1 cellular context compared by ENCODE assay signal in genomic region chr15:49620658-49621326, GRCh38.
A peak's percentile ranks its signal among the peaks of the same experiment; 100 is the strongest.
TF ChIP-seq lines count a peak whose summit lies in the region.

DTWD1 (plus strand) TSS chr15:49621048; CDS start chr15:49625168, 4,120 bp downstream.
FAM227B (minus strand) TSS chr15:49620818; CDS start chr15:49615171, 5,647 bp downstream.

TF ChIP-seq in HepG2, 621 proteins besides CTCF, POLR2A, EP300 and RAD21 (continued from another document and continues in another):
- peak; percentile 94 for TF ChIP-seq ARID4A (CRISPR knock-in tag; IDR thresholded peaks at IDR 0.05; ENCODE audit: borderline replicate concordance)
- peak; percentile 94 for TF ChIP-seq CBFB (CRISPR knock-in tag; IDR thresholded peaks at IDR 0.05)
- peak; percentile 69; the same call in 1 of the 2 replicates for TF ChIP-seq ZNF780A (CRISPR knock-in tag; IDR thresholded peaks at IDR 0.05)
- no peak for TF ChIP-seq CREB3 (CRISPR knock-in tag; IDR thresholded peaks at IDR 0.05)
- peak; percentile 99 for TF ChIP-seq ZNF556 (CRISPR knock-in tag; IDR thresholded peaks at IDR 0.05; ENCODE audit: borderline replicate concordance)
- peak; percentile 72; the same call in 1 of the 2 replicates for TF ChIP-seq PRMT3 (CRISPR knock-in tag; IDR thresholded peaks at IDR 0.05; ENCODE audit: borderline replicate concordance, low read depth)
- TF ChIP-seq ZNF160 (CRISPR knock-in tag; IDR thresholded peaks at IDR 0.05), result peak; percentile 97
- TF ChIP-seq TBX2 (CRISPR knock-in tag; IDR thresholded peaks at IDR 0.05; ENCODE audit: borderline replicate concordance), result peak; percentile 94
- peak; percentile 95 for TF ChIP-seq TAF1 (CRISPR knock-in tag; IDR thresholded peaks at IDR 0.05)
- peak; percentile 91; the same call in 1 of the 2 replicates for TF ChIP-seq ZNF724P (CRISPR knock-in tag; IDR thresholded peaks at IDR 0.05; ENCODE audit: borderline replicate concordance)
- no peak for TF ChIP-seq ZEB1 (IDR thresholded peaks at IDR 0.05; ENCODE audit: insufficient replicate concordance, low read depth)
- TF ChIP-seq DZIP1 (CRISPR knock-in tag; IDR thresholded peaks at IDR 0.05), result peak; percentile 97
- peak; percentile 89 for TF ChIP-seq ZNF232 (CRISPR knock-in tag; IDR thresholded peaks at IDR 0.05; ENCODE audit: borderline replicate concordance)
- TF ChIP-seq MLXIP (CRISPR knock-in tag; IDR thresholded peaks at IDR 0.05; ENCODE audit: borderline replicate concordance), result peak; percentile 85; the same call in 1 of the 2 replicates
- peak; percentile 70; the same call in 1 of the 2 replicates for TF ChIP-seq TBX3 (IDR thresholded peaks at IDR 0.05; ENCODE audit: borderline replicate concordance)
- TF ChIP-seq WIZ (CRISPR knock-in tag; IDR thresholded peaks at IDR 0.05), result no peak
- 0 out of 2 replicates have a peak, but pooled peaks have one; percentile 55 for TF ChIP-seq ZSCAN30 (CRISPR knock-in tag; IDR thresholded peaks at IDR 0.05)
- TF ChIP-seq SYNCRIP (IDR thresholded peaks at IDR 0.05; ENCODE audit: insufficient read depth, low read depth, low read length), result no peak
- peak; percentile 79 for TF ChIP-seq THRA (CRISPR knock-in tag; IDR thresholded peaks at IDR 0.05; ENCODE audit: borderline replicate concordance)
- TF ChIP-seq AFF4 (CRISPR knock-in tag; IDR thresholded peaks at IDR 0.05), result 0 out of 2 replicates have a peak, but pooled peaks have one; percentile 80
- TF ChIP-seq ZBTB14 (CRISPR knock-in tag; IDR thresholded peaks at IDR 0.05), result peak; percentile 90
- peak; percentile 54; the same call in 1 of the 2 replicates for TF ChIP-seq ZNF7 (CRISPR knock-in tag; IDR thresholded peaks at IDR 0.05)
- no peak for TF ChIP-seq ZNF20 (CRISPR knock-in tag; IDR thresholded peaks at IDR 0.05)
- TF ChIP-seq PHF8 (CRISPR knock-in tag; IDR thresholded peaks at IDR 0.05), result peak; percentile 97
- peak; percentile 91 for TF ChIP-seq ZNF431 (CRISPR knock-in tag; IDR thresholded peaks at IDR 0.05; ENCODE audit: borderline replicate concordance, low read depth)
- no peak for TF ChIP-seq ZNF383 (CRISPR knock-in tag; IDR thresholded peaks at IDR 0.05; ENCODE audit: borderline replicate concordance)
- TF ChIP-seq REL (CRISPR knock-in tag; conservative IDR thresholded peaks at IDR 0.05), result peak; percentile 91; the same call in 1 of the 2 replicates
- no peak; the same call in 1 of the 2 replicates for TF ChIP-seq E2F5 (CRISPR knock-in tag; conservative IDR thresholded peaks at IDR 0.05)
- TF ChIP-seq KLF9 (CRISPR knock-in tag; IDR thresholded peaks at IDR 0.05; ENCODE audit: low read depth), result 0 out of 2 replicates have a peak, but pooled peaks have one; percentile 77
- TF ChIP-seq NKX3-1 (CRISPR knock-in tag; IDR thresholded peaks at IDR 0.05), result peak; percentile 86
- no peak for TF ChIP-seq CHD4 (IDR thresholded peaks at IDR 0.05; ENCODE audit: borderline replicate concordance, low read length)
- TF ChIP-seq FOXA1 (IDR thresholded peaks at IDR 0.05), result no peak
- peak; percentile 59 for TF ChIP-seq FOXA1 (CRISPR knock-in tag; IDR thresholded peaks at IDR 0.05)
- TF ChIP-seq ATAD3A (CRISPR knock-in tag; IDR thresholded peaks at IDR 0.05), result 0 out of 2 replicates have a peak, but pooled peaks have one; percentile 72
- TF ChIP-seq ZBTB44 (CRISPR knock-in tag; IDR thresholded peaks at IDR 0.05), result peak; percentile 94; the same call in 1 of the 2 replicates
